Comparison of ENCODE assay signal across 26 cellular contexts in the genomic region with DNA sequence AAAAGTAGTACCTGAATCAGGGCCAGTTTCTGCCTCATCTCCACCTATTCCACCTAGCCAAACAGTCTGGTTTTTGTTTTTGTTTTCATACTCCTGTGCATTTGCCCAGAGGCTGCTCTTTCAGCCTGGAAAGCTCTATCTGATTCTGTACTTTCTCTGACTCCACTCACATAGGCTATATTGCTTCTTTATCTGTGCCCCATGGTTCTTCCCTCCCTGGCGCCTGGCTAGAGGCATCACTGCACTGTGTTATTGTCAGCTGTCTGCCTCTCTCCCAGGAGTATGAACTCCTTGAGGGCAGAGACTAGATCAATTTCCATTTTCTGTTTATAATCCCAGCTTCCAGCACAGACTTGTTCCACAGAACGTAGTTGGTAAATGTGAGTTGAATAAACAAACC. TPM values are rescaled to one million over a fixed set of nuclear protein-coding genes. Genes with fewer than 3 reads are reported as not detected.
"Had no signal": no experiment of that assay in that cellular context is flagged by ENCODE, and none has a peak within 500 bp of the region (broad histone marks: within the 10 kb centered on the region; RNA-seq: fewer than 3 reads in every experiment).

No MANE protein-coding gene starts in this region.

- H3K36me3 Mint-ChIP-seq: activated naive CD8-positive, alpha-beta T cell treated with anti-CD3 and anti-CD28 coated beads, Interleukin-2, amount 10 ng/mL, durations not matched to agents 7 days and 5 days; brain; natural killer cell; type B pancreatic cell had no signal

- H3K27me3 Mint-ChIP-seq: type B pancreatic cell had no signal

- ATAC-seq: activated CD8-positive, alpha-beta T cell treated with anti-CD3 and anti-CD28 coated beads for 36 hours; activated T-helper 17 cell treated with anti-CD3 and anti-CD28 coated beads, Interleukin-2, amount 50 U/mL, for 72 hours; natural killer cell; stimulated activated naive CD8-positive, alpha-beta T cell treated with anti-CD3 and anti-CD28 coated beads, Interleukin-15, amount 100 ng/mL, for 72 hours had no signal

- H3K27ac ChIP-seq: colonic mucosa, foreskin keratinocyte, skin epidermis, suprapubic skin had no signal

- H3K36me3 ChIP-seq: colonic mucosa, suprapubic skin had no signal

- DNase-seq: activated CD4-positive, alpha-beta T cell treated with anti-CD3 and anti-CD28 coated beads, Interleukin-2, amount 10 ng/mL, durations not matched to agents 24 days and 14 days; activated CD8-positive, alpha-beta T cell treated with anti-CD3 and anti-CD28 coated beads for 36 hours; activated naive CD4-positive, alpha-beta T cell treated with Interleukin-2 at 50 U/mL for 16 hours; activated naive CD8-positive, alpha-beta T cell treated with anti-CD3 and anti-CD28 coated beads, Interleukin-2, amount 10 ng/mL, durations not matched to agents 7 days and 5 days; activated T-cell treated with anti-CD3 and anti-CD28 coated beads, Interleukin-2, amount 50 U/mL, for 1 hour; colonic mucosa; endodermal cell; mesendoderm; natural killer cell; nucleus accumbens; stimulated activated CD4-positive, alpha-beta T cell treated with anti-CD3 and anti-CD28 coated beads, Interleukin-15, amount 100 ng/mL, for 24 hours; stimulated activated CD4-positive, alpha-beta T cell treated with anti-CD3 and anti-CD28 coated beads, Interleukin-2, amount 100 ng/mL, for 48 hours; stimulated activated naive CD8-positive, alpha-beta T cell treated with anti-CD3 and anti-CD28 coated beads, Interleukin-15, amount 100 ng/mL, for 72 hours had no signal

- H3K4me1 ChIP-seq: colonic mucosa had no signal

- H3K4me1 Mint-ChIP-seq: activated CD4-positive, alpha-beta T cell treated with anti-CD3 and anti-CD28 coated beads, Interleukin-2, amount 10 ng/mL, durations not matched to agents 24 days and 14 days; activated naive CD8-positive, alpha-beta T cell treated with anti-CD3 and anti-CD28 coated beads, Interleukin-2, amount 10 ng/mL, durations not matched to agents 7 days and 5 days; activated T-helper 17 cell treated with anti-CD3 and anti-CD28 coated beads, Interleukin-2, amount 50 U/mL, for 72 hours; central memory CD8-positive, alpha-beta T cell; natural killer cell; stimulated activated naive CD8-positive, alpha-beta T cell treated with anti-CD3 and anti-CD28 coated beads, Interleukin-15, amount 100 ng/mL, for 72 hours had no signal

- H3K9me3 Mint-ChIP-seq: activated CD4-positive, alpha-beta T cell treated with anti-CD3 and anti-CD28 coated beads, Interleukin-2, amount 10 ng/mL, durations not matched to agents 24 days and 14 days; activated CD8-positive, alpha-beta T cell treated with anti-CD3 and anti-CD28 coated beads for 36 hours; activated naive CD8-positive, alpha-beta T cell treated with anti-CD3 and anti-CD28 coated beads, Interleukin-2, amount 10 ng/mL, durations not matched to agents 7 days and 5 days; activated T-helper 17 cell treated with anti-CD3 and anti-CD28 coated beads, Interleukin-2, amount 50 U/mL, for 72 hours; brain; central memory CD8-positive, alpha-beta T cell; endodermal cell; natural killer cell; stimulated activated naive CD8-positive, alpha-beta T cell treated with anti-CD3 and anti-CD28 coated beads, Interleukin-15, amount 100 ng/mL, for 72 hours; type B pancreatic cell had no signal

- H3K27me3 ChIP-seq: colonic mucosa, foreskin keratinocyte, suprapubic skin had no signal

- H3K27ac Mint-ChIP-seq: activated CD4-positive, alpha-beta T cell treated with anti-CD3 and anti-CD28 coated beads, Interleukin-2, amount 10 ng/mL, durations not matched to agents 24 days and 14 days; activated CD8-positive, alpha-beta T cell treated with anti-CD3 and anti-CD28 coated beads for 36 hours; activated naive CD8-positive, alpha-beta T cell treated with anti-CD3 and anti-CD28 coated beads, Interleukin-2, amount 10 ng/mL, durations not matched to agents 7 days and 5 days; activated T-helper 17 cell treated with anti-CD3 and anti-CD28 coated beads, Interleukin-2, amount 50 U/mL, for 72 hours; brain; endodermal cell; natural killer cell; stimulated activated naive CD8-positive, alpha-beta T cell treated with anti-CD3 and anti-CD28 coated beads, Interleukin-15, amount 100 ng/mL, for 72 hours; type B pancreatic cell had no signal

- H3K4me3 ChIP-seq: colonic mucosa, skin epidermis, suprapubic skin had no signal

- H3K4me3 Mint-ChIP-seq: activated CD4-positive, alpha-beta T cell treated with anti-CD3 and anti-CD28 coated beads, Interleukin-2, amount 10 ng/mL, durations not matched to agents 24 days and 14 days; activated CD8-positive, alpha-beta T cell treated with anti-CD3 and anti-CD28 coated beads for 36 hours; activated naive CD8-positive, alpha-beta T cell treated with anti-CD3 and anti-CD28 coated beads, Interleukin-2, amount 10 ng/mL, durations not matched to agents 7 days and 5 days; activated T-helper 17 cell treated with anti-CD3 and anti-CD28 coated beads, Interleukin-2, amount 50 U/mL, for 72 hours; brain; central memory CD8-positive, alpha-beta T cell; endodermal cell; natural killer cell; stimulated activated naive CD8-positive, alpha-beta T cell treated with anti-CD3 and anti-CD28 coated beads, Interleukin-15, amount 100 ng/mL, for 72 hours; type B pancreatic cell had no signal

- H3K9me3 ChIP-seq: colonic mucosa, suprapubic skin had no signal

RNA-seq across cellular contexts. Expression of gene LMOD2, which starts 5.1 kb away (rescaled TPM):
- total RNA-seq: activated CD4-positive, alpha-beta T cell treated with anti-CD3 and anti-CD28 coated beads, Interleukin-2, amount 10 ng/mL, durations not matched to agents 24 days and 14 days; activated CD8-positive, alpha-beta T cell treated with anti-CD3 and anti-CD28 coated beads for 36 hours; activated naive CD8-positive, alpha-beta T cell treated with anti-CD3 and anti-CD28 coated beads, Interleukin-2, amount 10 ng/mL, durations not matched to agents 7 days and 5 days; activated T-helper 17 cell treated with anti-CD3 and anti-CD28 coated beads, Interleukin-2, amount 50 U/mL, for 72 hours; colonic mucosa; endodermal cell; epithelial cell of proximal tubule; fibroblast of lung; foreskin keratinocyte; kidney epithelial cell; liver; natural killer cell; posterior vena cava; suprapubic skin; T-helper 2 cell treated with Interferon-gamma antibody and Interleukin-4, amounts not matched to agents 100 ng/mL and 5 ng/mL, for 36 hours had no signal
- polyA plus RNA-seq: fibroblast of lung, foreskin keratinocyte, liver had no signal

RNA-seq across cellular contexts. Expression of gene ASB15, which starts 49.0 kb away (rescaled TPM):
- total RNA-seq: activated CD4-positive, alpha-beta T cell treated with anti-CD3 and anti-CD28 coated beads, Interleukin-2, amount 10 ng/mL, durations not matched to agents 24 days and 14 days; activated CD8-positive, alpha-beta T cell treated with anti-CD3 and anti-CD28 coated beads for 36 hours; activated naive CD8-positive, alpha-beta T cell treated with anti-CD3 and anti-CD28 coated beads, Interleukin-2, amount 10 ng/mL, durations not matched to agents 7 days and 5 days; activated T-helper 17 cell treated with anti-CD3 and anti-CD28 coated beads, Interleukin-2, amount 50 U/mL, for 72 hours; colonic mucosa; endodermal cell; epithelial cell of proximal tubule; fibroblast of lung; foreskin keratinocyte; kidney epithelial cell; liver; natural killer cell; posterior vena cava; suprapubic skin; T-helper 2 cell treated with Interferon-gamma antibody and Interleukin-4, amounts not matched to agents 100 ng/mL and 5 ng/mL, for 36 hours had no signal
- polyA plus RNA-seq: fibroblast of lung, foreskin keratinocyte, liver had no signal
